Comparison of ENCODE assay signal across 18 cellular contexts in genomic region chr1:198838022-198838342, GRCh38.
DNase-seq lines count a peak whose midpoint lies in the region; ATAC-seq and TF ChIP-seq lines count a peak whose summit lies in the region.
"Had no signal": no experiment of that assay in that cellular context is flagged by ENCODE, and none has a peak within 500 bp of the region (broad histone marks: within the 10 kb centered on the region; RNA-seq: fewer than 3 reads in every experiment).

No MANE protein-coding gene starts in this region.

- intact Hi-C loops in posterior cingulate gyrus (cut with DNase I) = no loop called here
- intact Hi-C loops in CD8-positive, alpha-beta T cell (cut with DNase I, micrococcal nuclease) = no loop called here

- no peak overlapping the region for H3K4me3 ChIP-seq in RWPE2 (ENCODE audit: severe bottlenecking)
- H3K4me3 ChIP-seq in CD8-positive, alpha-beta T cell (ENCODE audit: low read depth, low read length) = no peak overlapping the region
- H3K4me3 ChIP-seq: A549, HAP-1 had no signal

- no peaks in the 10 kb centered on the region for H3K36me3 ChIP-seq in RWPE2 (ENCODE audit: low read depth)
- no peaks in the 10 kb centered on the region for H3K36me3 ChIP-seq in CD8-positive, alpha-beta T cell (ENCODE audit: insufficient read depth, low read length)
- H3K36me3 ChIP-seq: HAP-1 had no signal

- ATAC-seq in RWPE2 (ENCODE audit: low read depth) (peak; percentile 49; the same call in 1 of the 3 replicates), GM19328 (IDR thresholded peaks at IDR 0.05; ENCODE audit: unreplicated experiment) (no peak)
- ATAC-seq in CD8-positive, alpha-beta T cell = no peak
- ATAC-seq: A549, HepG2 had no signal

- CTCF ChIA-PET in HEK293T (lab: Yijun Ruan, JAX) = no interaction called here
- CTCF ChIA-PET in CD8-positive, alpha-beta T cell (lab: Charles Lee) = interaction anchor here (1.3 kb wide), 1 partner anchor 12 kb away, joined by 3 read pairs; no protein-coding TSS in a partner anchor

- H3K36me3 Mint-ChIP-seq in CD8-positive, alpha-beta T cell = no peaks in the 10 kb centered on the region
- H3K36me3 Mint-ChIP-seq: CD4-positive, alpha-beta memory T cell; IgD-negative memory B cell had no signal

- DNase-seq in HEK293T (ENCODE audit: extremely low spot score) (no peak), RWPE2 (ENCODE audit: low spot score) (no peak), epithelial cell of prostate (ENCODE audit: low read depth, low spot score) (no peak), posterior cingulate gyrus (no peak), NCI-H1092 treated with DMSO at 0.1 percent for 48 hours (lab: John Stamatoyannopoulos, UW) (no peak)
- no peak for DNase-seq in CD8-positive, alpha-beta T cell
- DNase-seq: AML-193; Calu3; CD4-positive, alpha-beta memory T cell; DMS79 treated with DMSO at 0.1 percent for 48 hours; GF-D8; HFFc6 had no signal

- H3K27me3 ChIP-seq in RWPE2 (ENCODE audit: insufficient read depth, poor library complexity, severe bottlenecking) = no peaks in the 10 kb centered on the region
- H3K27me3 ChIP-seq in CD8-positive, alpha-beta T cell (ENCODE audit: insufficient read depth, low read length) = no peaks in the 10 kb centered on the region

- no peaks in the 10 kb centered on the region for H3K9me3 ChIP-seq in RWPE2 (ENCODE audit: severe bottlenecking)
- no peaks in the 10 kb centered on the region for H3K9me3 ChIP-seq in CD8-positive, alpha-beta T cell (ENCODE audit: low read length)
- H3K9me3 ChIP-seq: A549, HAP-1 had no signal

- H3K27me3 Mint-ChIP-seq in CD8-positive, alpha-beta T cell (ENCODE audit: low read depth) = no peaks in the 10 kb centered on the region
- H3K27me3 Mint-ChIP-seq: CD4-positive, alpha-beta memory T cell; IgD-negative memory B cell had no signal

- POLR2A ChIA-PET in HEK293T (lab: Yijun Ruan, JAX) = no interaction called here
- POLR2A ChIA-PET in CD8-positive, alpha-beta T cell (lab: Charles Lee) = no interaction called here

- no peak overlapping the region for H3K27ac Mint-ChIP-seq in CD8-positive, alpha-beta T cell
- H3K27ac Mint-ChIP-seq: CD4-positive, alpha-beta memory T cell; HFFc6; IgD-negative memory B cell had no signal

- peaks cover 14% of the 10 kb centered on the region for H3K4me1 ChIP-seq in RWPE2 (ENCODE audit: insufficient read depth, poor library complexity, severe bottlenecking)
- H3K4me1 ChIP-seq in CD8-positive, alpha-beta T cell (ENCODE audit: insufficient read depth, low read length) = no peaks in the 10 kb centered on the region
- H3K4me1 ChIP-seq: A549 had no signal

- H3K4me3 Mint-ChIP-seq in CD8-positive, alpha-beta T cell = no peak overlapping the region
- H3K4me3 Mint-ChIP-seq: CD14-positive monocyte; CD4-positive, alpha-beta memory T cell; HFFc6; IgD-negative memory B cell had no signal

- no peak for TF ChIP-seq CTCF in RWPE2 (IDR thresholded peaks at IDR 0.05; ENCODE audit: poor library complexity, severe bottlenecking)
- TF ChIP-seq CTCF in CD8-positive, alpha-beta T cell (IDR thresholded peaks at IDR 0.05) = no peak

- no peaks in the 10 kb centered on the region for H3K4me1 Mint-ChIP-seq in CD8-positive, alpha-beta T cell (ENCODE audit: low read depth)
- H3K4me1 Mint-ChIP-seq: CD4-positive, alpha-beta memory T cell; IgD-negative memory B cell had no signal

- H3K27ac ChIP-seq in RWPE2 (ENCODE audit: poor library complexity, severe bottlenecking) (no peak overlapping the region), epithelial cell of prostate (peak overlapping the region; percentile 37)
- no peak overlapping the region for H3K27ac ChIP-seq in CD8-positive, alpha-beta T cell (ENCODE audit: low read depth, low read length)
- H3K27ac ChIP-seq: A549 had no signal

- no peaks in the 10 kb centered on the region for H3K9me3 Mint-ChIP-seq in CD8-positive, alpha-beta T cell
- H3K9me3 Mint-ChIP-seq: HFFc6, IgD-negative memory B cell had no signal

TF ChIP-seq in HEK293T, 16 proteins besides CTCF, POLR2A, EP300 and RAD21:
- TF ChIP-seq SUZ12 (IDR thresholded peaks at IDR 0.05) = no peak
- 0 out of 2 replicates have a peak, but pooled peaks have one; percentile 4 for TF ChIP-seq LEF1 (IDR thresholded peaks at IDR 0.05; ENCODE audit: borderline replicate concordance)
TF ChIP-seq in HEK293T: peak in this region for 1.
